ENCODE assay signal across 7 cellular contexts in the genomic region with DNA sequence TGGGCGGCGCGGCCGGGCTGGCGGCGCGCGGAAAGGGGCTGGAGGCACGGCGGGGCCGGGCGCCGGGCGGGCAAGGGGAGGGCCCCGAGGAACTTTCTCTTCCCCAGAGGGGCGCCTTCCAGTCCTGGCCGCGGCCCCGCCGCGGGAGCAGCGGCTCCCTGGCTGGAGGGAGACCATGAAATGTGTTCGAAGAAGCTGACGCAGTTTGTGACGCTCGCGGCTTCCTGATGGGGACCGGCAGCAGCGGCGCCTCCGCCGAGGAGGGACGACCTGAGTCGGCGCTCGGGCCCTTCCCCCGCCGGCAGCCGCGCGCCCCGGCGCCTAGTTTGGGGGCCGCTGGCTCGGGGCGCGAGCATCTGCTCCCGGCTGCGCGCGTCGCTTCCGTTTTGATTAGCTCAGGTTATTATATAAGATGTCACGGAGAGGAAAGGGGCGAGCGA. TPM values are rescaled to one million over a fixed set of nuclear protein-coding genes. Genes with fewer than 3 reads are reported as not detected.
DNase-seq lines count a peak whose midpoint lies in the region; ATAC-seq and TF ChIP-seq lines count a peak whose summit lies in the region.

No MANE protein-coding gene starts in this region.

- peak; percentile 56 for DNase-seq in HCEC 1CT
- peak; percentile 69 for DNase-seq in NB4 (ENCODE audit: low read depth)
- peak; percentile 92 for DNase-seq in activated CD4-positive, alpha-beta T cell treated with anti-CD3 and anti-CD28 coated beads, Interleukin-2, amount 10 ng/mL, durations not matched to agents 24 days and 14 days
- DNase-seq in cortex of kidney (lab: John Stamatoyannopoulos, UW): peak; percentile 43
- peak; percentile 74 to 83 (median 74) for DNase-seq in right lobe of liver
- peak; percentile 71 for DNase-seq in stimulated activated CD4-positive, alpha-beta T cell treated with anti-CD3 and anti-CD28 coated beads, Interleukin-4, amount 100 ng/mL, for 24 hours

- H3K27me3 ChIP-seq in right lobe of liver: no peaks in the 10 kb centered on the region

- no peaks in the 10 kb centered on the region for H3K9me3 Mint-ChIP-seq in activated CD4-positive, alpha-beta T cell treated with anti-CD3 and anti-CD28 coated beads, Interleukin-2, amount 10 ng/mL, durations not matched to agents 24 days and 14 days

- peaks cover 0 to 6% (median 0%) of the 10 kb centered on the region in 4 donors for H3K4me1 ChIP-seq in right lobe of liver

- H3K4me1 Mint-ChIP-seq in activated CD4-positive, alpha-beta T cell treated with anti-CD3 and anti-CD28 coated beads, Interleukin-2, amount 10 ng/mL, durations not matched to agents 24 days and 14 days: peaks cover 33% of the 10 kb centered on the region

- no CpG with 5 or more reads among the region's 56 CpGs for WGBS in right lobe of liver (ENCODE audit: insufficient coverage, low coverage, low lambda C conversion rate, missing lambda C conversion rate)

- peak; percentile 54 for TF ChIP-seq POLR2A in GM15510 (IDR thresholded peaks at IDR 0.05; ENCODE audit: borderline replicate concordance, extremely low read depth, insufficient read length)
- no peak for TF ChIP-seq POLR2A in NB4 (IDR thresholded peaks at IDR 0.05; ENCODE audit: extremely low read depth, insufficient read length)
- TF ChIP-seq POLR2A in right lobe of liver (IDR thresholded peaks at IDR 0.05): peak; percentile 64

- H3K27me3 Mint-ChIP-seq in activated CD4-positive, alpha-beta T cell treated with anti-CD3 and anti-CD28 coated beads, Interleukin-2, amount 10 ng/mL, durations not matched to agents 24 days and 14 days: peaks cover 6% of the 10 kb centered on the region

- H3K9me3 ChIP-seq in right lobe of liver: no peaks in the 10 kb centered on the region

- H3K36me3 ChIP-seq in right lobe of liver: no peaks in the 10 kb centered on the region

- H3K27ac ChIP-seq in right lobe of liver: peak overlapping the region; percentile 94 to 97 (median 94)

- H3K4me3 Mint-ChIP-seq in activated CD4-positive, alpha-beta T cell treated with anti-CD3 and anti-CD28 coated beads, Interleukin-2, amount 10 ng/mL, durations not matched to agents 24 days and 14 days: peak overlapping the region; percentile 89

- H3K27ac Mint-ChIP-seq in activated CD4-positive, alpha-beta T cell treated with anti-CD3 and anti-CD28 coated beads, Interleukin-2, amount 10 ng/mL, durations not matched to agents 24 days and 14 days: peak overlapping the region; percentile 92

- no peak for TF ChIP-seq CTCF in NB4 (IDR thresholded peaks at IDR 0.05; ENCODE audit: low read depth, low read length)
- no peak for TF ChIP-seq CTCF in right lobe of liver (IDR thresholded peaks at IDR 0.05)

- peaks cover 19% of the 10 kb centered on the region for H3K36me3 Mint-ChIP-seq in activated CD4-positive, alpha-beta T cell treated with anti-CD3 and anti-CD28 coated beads, Interleukin-2, amount 10 ng/mL, durations not matched to agents 24 days and 14 days (ENCODE audit: low read depth)

- ATAC-seq in right lobe of liver: peak; percentile 54 to 73 (median 70)

- H3K4me3 ChIP-seq in NB4 (ENCODE audit: low read depth, low read length) (peak overlapping the region; percentile 49), right lobe of liver (peak overlapping the region; percentile 91 to 96 (median 96))

- intact Hi-C loops in activated CD4-positive, alpha-beta T cell treated with anti-CD3 and anti-CD28 coated beads, Interleukin-2, amount 10 ng/mL, durations not matched to agents 24 days and 14 days (cut with micrococcal nuclease): loop anchor here (2.0 to 10.0 kb wide), 4 partner anchors 88 to 936 kb away; partner anchors contain the start of genes HECTD2 and RPP30
- intact Hi-C loops in right lobe of liver (cut with DNase I): loop anchor here in 1 of 2 donors (10.0 kb wide), 1 partner anchor 62 kb away; the partner anchor contains the start of gene PCGF5

RNA-seq across cellular contexts. Expression of gene PCGF5, which starts 57.2 kb away (rescaled TPM):
- total RNA-seq in activated CD4-positive, alpha-beta T cell treated with anti-CD3 and anti-CD28 coated beads, Interleukin-2, amount 10 ng/mL, durations not matched to agents 24 days and 14 days: 42.1 and 45.4 TPM in 2 replicates
- total RNA-seq in right lobe of liver: 10 to 100 TPM; 25.6 to 30.9 (median 30.0) TPM

Comparison
In these comparisons a context has a peak if more than half of its experiments do, and no peak if none do; other contexts are left out.
1. Peak in every context shown above with its lines: DNase-seq, ATAC-seq, H3K4me3 ChIP-seq and H3K27ac ChIP-seq.